Comparison of ENCODE assay signal across 26 cellular contexts in genomic region chr16:6103561-6103960, GRCh38.
"Had no signal": no experiment of that assay in that cellular context is flagged by ENCODE, and none has a peak within 500 bp of the region (broad histone marks: within the 10 kb centered on the region; RNA-seq: fewer than 3 reads in every experiment).

No MANE protein-coding gene starts in this region.

- H3K9me3 ChIP-seq: colonic mucosa, esophagus squamous epithelium, gastrocnemius medialis, heart right ventricle, lower lobe of right lung, mucosa of descending colon had no signal

- H3K27me3 ChIP-seq: colonic mucosa, esophagus squamous epithelium, gastrocnemius medialis, heart right ventricle, left lung had no signal

- H3K4me1 ChIP-seq: colonic mucosa, gastrocnemius medialis, heart right ventricle, left lung, lower lobe of right lung had no signal

- H3K36me3 ChIP-seq: colonic mucosa, esophagus squamous epithelium, gastrocnemius medialis, heart right ventricle, left lung, lower lobe of right lung had no signal

- ATAC-seq: effector memory CD8-positive, alpha-beta T cell; esophagus mucosa; gastrocnemius medialis; heart right ventricle; left cardiac atrium; left lung; left ventricle myocardium superior; lower lobe of right lung; mucosa of descending colon had no signal

- H3K27ac ChIP-seq: colonic mucosa, epithelial cell of prostate, esophagus squamous epithelium, gastrocnemius medialis, heart right ventricle, left lung, lower lobe of right lung had no signal

- DNase-seq: colonic mucosa; cortex of kidney; effector CD8-positive, alpha-beta T cell; effector memory CD8-positive, alpha-beta T cell; endodermal cell; erythroblast; esophagus squamous epithelium; foreskin fibroblast; foreskin melanocyte; gastrocnemius medialis; glutamatergic neuron; head of caudate nucleus; heart right ventricle; hippocampal formation; left cardiac atrium; left lung; left ventricle myocardium superior; lower lobe of right lung; mesenchymal stem cell; mucosa of descending colon; naive B cell had no signal

- FAIRE-seq: endometrium, islet of Langerhans, keratinocyte had no signal

- H3K4me3 ChIP-seq: colonic mucosa, esophagus squamous epithelium, gastrocnemius medialis, heart right ventricle, left lung, lower lobe of right lung, mucosa of descending colon had no signal
